In genomic region chr1:1692714-1693647, GRCh38 we compare ENCODE assay signal across 1 cellular context.
TF ChIP-seq lines count a peak whose summit lies in the region.

SLC35E2B (minus strand) TSS chr1:1692795; CDS start chr1:1676699, 16,096 bp downstream.

TF ChIP-seq in HepG2, 621 proteins besides CTCF, POLR2A, EP300 and RAD21 (continued from another document):
- TF ChIP-seq PRDM10 (CRISPR knock-in tag; IDR thresholded peaks at IDR 0.05; ENCODE audit: low read depth) (peak; percentile 98), RBFOX2 (IDR thresholded peaks at IDR 0.05; ENCODE audit: low read depth, low read length) (peak; percentile 47), BHLHE40 (IDR thresholded peaks at IDR 0.05; ENCODE audit: low read length) (peak; percentile 83), THAP11 (CRISPR knock-in tag; IDR thresholded peaks at IDR 0.05) (peak; percentile 34; the same call in 1 of the 2 replicates), MAX (IDR thresholded peaks at IDR 0.05) (peak; percentile 32; the same call in 1 of the 2 replicates)
